In the genomic region with DNA sequence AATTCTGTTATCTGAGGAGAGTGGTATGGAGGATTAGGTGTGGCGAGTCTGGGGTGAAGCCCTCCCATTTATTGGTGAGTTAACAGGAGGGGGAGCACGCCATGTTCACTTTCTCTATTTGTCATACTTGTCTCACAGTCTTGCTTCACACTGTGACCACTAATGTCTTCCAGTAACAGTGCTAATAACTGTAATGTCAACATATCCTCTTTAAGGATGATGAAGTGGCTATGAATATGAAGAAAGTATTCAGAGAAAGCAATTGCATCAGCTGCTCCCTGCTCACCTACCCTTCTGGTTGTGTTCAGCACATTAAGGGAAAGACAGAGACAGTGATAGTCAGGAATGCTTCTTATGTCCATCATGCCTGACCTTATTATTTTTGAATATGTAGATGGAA, we compare ENCODE assay signal across 2 cellular contexts.
TF ChIP-seq lines count a peak whose summit lies in the region.

No MANE protein-coding gene starts in this region.

TF ChIP-seq in SK-N-SH, 30 proteins besides CTCF, POLR2A, EP300 and RAD21 (continued from another document):
- TF ChIP-seq, protein P1, sequence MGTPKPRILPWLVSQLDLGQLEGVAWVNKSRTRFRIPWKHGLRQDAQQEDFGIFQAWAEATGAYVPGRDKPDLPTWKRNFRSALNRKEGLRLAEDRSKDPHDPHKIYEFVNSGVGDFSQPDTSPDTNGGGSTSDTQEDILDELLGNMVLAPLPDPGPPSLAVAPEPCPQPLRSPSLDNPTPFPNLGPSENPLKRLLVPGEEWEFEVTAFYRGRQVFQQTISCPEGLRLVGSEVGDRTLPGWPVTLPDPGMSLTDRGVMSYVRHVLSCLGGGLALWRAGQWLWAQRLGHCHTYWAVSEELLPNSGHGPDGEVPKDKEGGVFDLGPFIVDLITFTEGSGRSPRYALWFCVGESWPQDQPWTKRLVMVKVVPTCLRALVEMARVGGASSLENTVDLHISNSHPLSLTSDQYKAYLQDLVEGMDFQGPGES (IDR thresholded peaks at IDR 0.05; ENCODE audit: low read depth, low read length) = no peak
- TF ChIP-seq TCF12 (IDR thresholded peaks at IDR 0.05) (no peak), FOSL2 (IDR thresholded peaks at IDR 0.05; ENCODE audit: borderline replicate concordance, low read depth) (no peak), YY1 (IDR thresholded peaks at IDR 0.05; ENCODE audit: low read depth) (no peak), TEAD4 (IDR thresholded peaks at IDR 0.05; ENCODE audit: borderline replicate concordance, insufficient read depth) (no peak), SIN3A (IDR thresholded peaks at IDR 0.05; ENCODE audit: borderline replicate concordance, low read depth, low read length) (no peak), GABPA (IDR thresholded peaks at IDR 0.05; ENCODE audit: low read depth) (no peak), RXRA (IDR thresholded peaks at IDR 0.05; ENCODE audit: borderline replicate concordance, low read depth) (no peak), CHD2 (IDR thresholded peaks at IDR 0.05; ENCODE audit: low read length, partially characterized antibody) (no peak), ELF1 (IDR thresholded peaks at IDR 0.05) (no peak)
- TF ChIP-seq, protein P2, sequence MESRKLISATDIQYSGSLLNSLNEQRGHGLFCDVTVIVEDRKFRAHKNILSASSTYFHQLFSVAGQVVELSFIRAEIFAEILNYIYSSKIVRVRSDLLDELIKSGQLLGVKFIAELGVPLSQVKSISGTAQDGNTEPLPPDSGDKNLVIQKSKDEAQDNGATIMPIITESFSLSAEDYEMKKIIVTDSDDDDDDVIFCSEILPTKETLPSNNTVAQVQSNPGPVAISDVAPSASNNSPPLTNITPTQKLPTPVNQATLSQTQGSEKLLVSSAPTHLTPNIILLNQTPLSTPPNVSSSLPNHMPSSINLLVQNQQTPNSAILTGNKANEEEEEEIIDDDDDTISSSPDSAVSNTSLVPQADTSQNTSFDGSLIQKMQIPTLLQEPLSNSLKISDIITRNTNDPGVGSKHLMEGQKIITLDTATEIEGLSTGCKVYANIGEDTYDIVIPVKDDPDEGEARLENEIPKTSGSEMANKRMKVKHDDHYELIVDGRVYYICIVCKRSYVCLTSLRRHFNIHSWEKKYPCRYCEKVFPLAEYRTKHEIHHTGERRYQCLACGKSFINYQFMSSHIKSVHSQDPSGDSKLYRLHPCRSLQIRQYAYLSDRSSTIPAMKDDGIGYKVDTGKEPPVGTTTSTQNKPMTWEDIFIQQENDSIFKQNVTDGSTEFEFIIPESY (IDR thresholded peaks at IDR 0.05; ENCODE audit: borderline replicate concordance, low read depth) = no peak
- TF ChIP-seq, protein P3, sequence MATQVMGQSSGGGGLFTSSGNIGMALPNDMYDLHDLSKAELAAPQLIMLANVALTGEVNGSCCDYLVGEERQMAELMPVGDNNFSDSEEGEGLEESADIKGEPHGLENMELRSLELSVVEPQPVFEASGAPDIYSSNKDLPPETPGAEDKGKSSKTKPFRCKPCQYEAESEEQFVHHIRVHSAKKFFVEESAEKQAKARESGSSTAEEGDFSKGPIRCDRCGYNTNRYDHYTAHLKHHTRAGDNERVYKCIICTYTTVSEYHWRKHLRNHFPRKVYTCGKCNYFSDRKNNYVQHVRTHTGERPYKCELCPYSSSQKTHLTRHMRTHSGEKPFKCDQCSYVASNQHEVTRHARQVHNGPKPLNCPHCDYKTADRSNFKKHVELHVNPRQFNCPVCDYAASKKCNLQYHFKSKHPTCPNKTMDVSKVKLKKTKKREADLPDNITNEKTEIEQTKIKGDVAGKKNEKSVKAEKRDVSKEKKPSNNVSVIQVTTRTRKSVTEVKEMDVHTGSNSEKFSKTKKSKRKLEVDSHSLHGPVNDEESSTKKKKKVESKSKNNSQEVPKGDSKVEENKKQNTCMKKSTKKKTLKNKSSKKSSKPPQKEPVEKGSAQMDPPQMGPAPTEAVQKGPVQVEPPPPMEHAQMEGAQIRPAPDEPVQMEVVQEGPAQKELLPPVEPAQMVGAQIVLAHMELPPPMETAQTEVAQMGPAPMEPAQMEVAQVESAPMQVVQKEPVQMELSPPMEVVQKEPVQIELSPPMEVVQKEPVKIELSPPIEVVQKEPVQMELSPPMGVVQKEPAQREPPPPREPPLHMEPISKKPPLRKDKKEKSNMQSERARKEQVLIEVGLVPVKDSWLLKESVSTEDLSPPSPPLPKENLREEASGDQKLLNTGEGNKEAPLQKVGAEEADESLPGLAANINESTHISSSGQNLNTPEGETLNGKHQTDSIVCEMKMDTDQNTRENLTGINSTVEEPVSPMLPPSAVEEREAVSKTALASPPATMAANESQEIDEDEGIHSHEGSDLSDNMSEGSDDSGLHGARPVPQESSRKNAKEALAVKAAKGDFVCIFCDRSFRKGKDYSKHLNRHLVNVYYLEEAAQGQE (IDR thresholded peaks at IDR 0.05; ENCODE audit: low read depth, low read length) = no peak
- TF ChIP-seq, protein P4, sequence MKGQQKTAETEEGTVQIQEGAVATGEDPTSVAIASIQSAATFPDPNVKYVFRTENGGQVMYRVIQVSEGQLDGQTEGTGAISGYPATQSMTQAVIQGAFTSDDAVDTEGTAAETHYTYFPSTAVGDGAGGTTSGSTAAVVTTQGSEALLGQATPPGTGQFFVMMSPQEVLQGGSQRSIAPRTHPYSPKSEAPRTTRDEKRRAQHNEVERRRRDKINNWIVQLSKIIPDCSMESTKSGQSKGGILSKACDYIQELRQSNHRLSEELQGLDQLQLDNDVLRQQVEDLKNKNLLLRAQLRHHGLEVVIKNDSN (IDR thresholded peaks at IDR 0.05; ENCODE audit: borderline replicate concordance, low read depth) = no peak

TF ChIP-seq in SK-N-SH treated with all-trans-retinoic acid at 6 μM for 48 hours, 23 proteins besides CTCF, POLR2A, EP300 and RAD21 (continued from another document):
- TF ChIP-seq, protein P5, sequence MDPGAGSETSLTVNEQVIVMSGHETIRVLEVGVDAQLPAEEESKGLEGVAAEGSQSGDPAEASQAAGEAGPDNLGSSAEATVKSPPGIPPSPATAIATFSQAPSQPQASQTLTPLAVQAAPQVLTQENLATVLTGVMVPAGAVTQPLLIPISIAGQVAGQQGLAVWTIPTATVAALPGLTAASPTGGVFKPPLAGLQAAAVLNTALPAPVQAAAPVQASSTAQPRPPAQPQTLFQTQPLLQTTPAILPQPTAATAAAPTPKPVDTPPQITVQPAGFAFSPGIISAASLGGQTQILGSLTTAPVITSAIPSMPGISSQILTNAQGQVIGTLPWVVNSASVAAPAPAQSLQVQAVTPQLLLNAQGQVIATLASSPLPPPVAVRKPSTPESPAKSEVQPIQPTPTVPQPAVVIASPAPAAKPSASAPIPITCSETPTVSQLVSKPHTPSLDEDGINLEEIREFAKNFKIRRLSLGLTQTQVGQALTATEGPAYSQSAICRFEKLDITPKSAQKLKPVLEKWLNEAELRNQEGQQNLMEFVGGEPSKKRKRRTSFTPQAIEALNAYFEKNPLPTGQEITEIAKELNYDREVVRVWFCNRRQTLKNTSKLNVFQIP (CRISPR knock-in tag; IDR thresholded peaks at IDR 0.05; ENCODE audit: borderline replicate concordance, low read depth) = no peak
- TF ChIP-seq, protein P6, sequence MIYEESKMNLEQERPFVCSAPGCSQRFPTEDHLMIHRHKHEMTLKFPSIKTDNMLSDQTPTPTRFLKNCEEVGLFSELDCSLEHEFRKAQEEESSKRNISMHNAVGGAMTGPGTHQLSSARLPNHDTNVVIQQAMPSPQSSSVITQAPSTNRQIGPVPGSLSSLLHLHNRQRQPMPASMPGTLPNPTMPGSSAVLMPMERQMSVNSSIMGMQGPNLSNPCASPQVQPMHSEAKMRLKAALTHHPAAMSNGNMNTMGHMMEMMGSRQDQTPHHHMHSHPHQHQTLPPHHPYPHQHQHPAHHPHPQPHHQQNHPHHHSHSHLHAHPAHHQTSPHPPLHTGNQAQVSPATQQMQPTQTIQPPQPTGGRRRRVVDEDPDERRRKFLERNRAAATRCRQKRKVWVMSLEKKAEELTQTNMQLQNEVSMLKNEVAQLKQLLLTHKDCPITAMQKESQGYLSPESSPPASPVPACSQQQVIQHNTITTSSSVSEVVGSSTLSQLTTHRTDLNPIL (CRISPR knock-in tag; IDR thresholded peaks at IDR 0.05; ENCODE audit: low read depth) = no peak
- TF ChIP-seq GLIS3 (CRISPR knock-in tag; IDR thresholded peaks at IDR 0.05) = no peak
- TF ChIP-seq ZFP30 (CRISPR knock-in tag; IDR thresholded peaks at IDR 0.05) = no peak
